ENCODE assay signal across 17 cellular contexts in the genomic region with DNA sequence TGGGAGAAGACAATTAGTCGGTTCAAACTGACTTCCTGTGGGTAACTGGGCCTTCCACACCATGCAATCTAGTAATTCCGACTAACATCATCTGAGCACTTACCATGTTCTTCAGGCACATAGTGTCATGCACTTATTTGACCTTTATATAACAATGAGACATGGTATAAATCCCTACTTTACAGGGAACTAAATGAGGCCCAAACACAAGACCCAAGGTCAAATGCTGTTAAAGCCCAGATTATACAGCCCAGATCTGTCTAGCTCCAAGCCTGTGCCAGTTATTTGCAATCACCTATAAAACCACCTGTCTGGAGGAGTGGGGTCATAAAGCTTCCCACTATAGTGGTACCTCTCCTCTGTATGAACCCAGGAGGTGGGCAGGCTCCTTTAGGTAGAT. TPM values are rescaled to one million over a fixed set of nuclear protein-coding genes. Genes with fewer than 3 reads are reported as not detected.
DNase-seq lines count a peak whose midpoint lies in the region; ATAC-seq and TF ChIP-seq lines count a peak whose summit lies in the region.
"Had no signal": no experiment of that assay in that cellular context is flagged by ENCODE, and none has a peak within 500 bp of the region (broad histone marks: within the 10 kb centered on the region; RNA-seq: fewer than 3 reads in every experiment).

No MANE protein-coding gene starts in this region.

- no peaks in the 10 kb centered on the region for H3K9me3 ChIP-seq in CD8-positive, alpha-beta memory T cell (ENCODE audit: low read length)
- H3K9me3 ChIP-seq in naive thymus-derived CD4-positive, alpha-beta T cell (ENCODE audit: control insufficient read depth in 2 of 3, low read length in 3 of 3): no peaks in the 10 kb centered on the region
- H3K9me3 ChIP-seq in gastrocnemius medialis: no peaks in the 10 kb centered on the region

- POLR2A ChIA-PET in activated CD8-positive, alpha-beta T cell treated with anti-CD3 and anti-CD28 coated beads for 36 hours (lab: Charles Lee): interaction anchor here (1.3 kb wide), 1 partner anchor 24 kb away, joined by 3 read pairs; no protein-coding TSS in a partner anchor
- POLR2A ChIA-PET in activated CD8-positive, alpha-beta T cell treated with anti-CD3 and anti-CD28 coated beads, Interleukin-2, amount 10 ng/mL, durations not matched to agents 7 days and 5 days (lab: Charles Lee): no interaction called here
- POLR2A ChIA-PET in CD8-positive, alpha-beta memory T cell (lab: Charles Lee): no interaction called here
- POLR2A ChIA-PET in naive thymus-derived CD4-positive, alpha-beta T cell (lab: Charles Lee): no interaction called here

- CTCF ChIA-PET in activated CD8-positive, alpha-beta T cell treated with anti-CD3 and anti-CD28 coated beads for 36 hours (lab: Charles Lee): no interaction called here
- CTCF ChIA-PET in activated CD8-positive, alpha-beta T cell treated with anti-CD3 and anti-CD28 coated beads, Interleukin-2, amount 10 ng/mL, durations not matched to agents 7 days and 5 days (lab: Charles Lee): no interaction called here
- CTCF ChIA-PET in CD8-positive, alpha-beta memory T cell (lab: Charles Lee): no interaction called here
- CTCF ChIA-PET in naive thymus-derived CD4-positive, alpha-beta T cell (lab: Charles Lee): no interaction called here

- intact Hi-C loops in activated CD8-positive, alpha-beta T cell treated with anti-CD3 and anti-CD28 coated beads for 36 hours (cut with micrococcal nuclease): no loop called here
- intact Hi-C loops in naive thymus-derived CD4-positive, alpha-beta T cell (cut with micrococcal nuclease): loop anchor here in 1 of 2 donors (1.0 to 5.0 kb wide), 3 partner anchors 8 to 33 kb away; no protein-coding TSS in a partner anchor
- intact Hi-C loops in gastrocnemius medialis (cut with DNase I; ENCODE audit: low total_unique reads): no loop called here

- no peaks in the 10 kb centered on the region for H3K36me3 ChIP-seq in CD8-positive, alpha-beta memory T cell (ENCODE audit: insufficient read depth, low read length)
- peaks cover 0 to 5% (median 0%) of the 10 kb centered on the region in 3 experiments for H3K36me3 ChIP-seq in naive thymus-derived CD4-positive, alpha-beta T cell (ENCODE audit: control insufficient read depth in 2 of 3, insufficient read depth in 3 of 3, low read length in 3 of 3)
- no peaks in the 10 kb centered on the region for H3K36me3 ChIP-seq in gastrocnemius medialis

- TF ChIP-seq CTCF in activated CD8-positive, alpha-beta T cell treated with anti-CD3 and anti-CD28 coated beads for 36 hours (IDR thresholded peaks at IDR 0.05): no peak
- TF ChIP-seq CTCF in gastrocnemius medialis (IDR thresholded peaks at IDR 0.05 in 4 of 5, conservative IDR thresholded peaks at IDR 0.05 in 1 of 5): no peak

- in situ Hi-C loops in gastrocnemius medialis (cut with MboI; ENCODE audit: low sequenced_read_pairs in 4 of 4): no loop called here

- no peak for DNase-seq in activated CD8-positive, alpha-beta T cell treated with anti-CD3 and anti-CD28 coated beads for 36 hours
- DNase-seq in activated CD8-positive, alpha-beta T cell treated with anti-CD3 and anti-CD28 coated beads, Interleukin-2, amount 10 ng/mL, durations not matched to agents 7 days and 5 days: no peak
- no peak for DNase-seq in CD8-positive, alpha-beta memory T cell
- no peak for DNase-seq in central memory CD8-positive, alpha-beta T cell (ENCODE audit: low spot score in 2 of 2)
- DNase-seq in naive thymus-derived CD4-positive, alpha-beta T cell: no peak
- DNase-seq in GM19238 (ENCODE audit: insufficient read length, low spot score) (no peak), SIG-M5 treated with dmso at 0.1 percent for 504 hours (lab: John Stamatoyannopoulos, UW; ENCODE audit: unreplicated experiment) (no peak), gastrocnemius medialis (no peak)
- DNase-seq: 8988T, DND-41, GF-D8, IMR-90, Kasumi-1, MV-4-11, NCI-H1417 treated with DMSO at 0.1 percent for 48 hours, Right ventricle myocardium superior had no signal

- TF ChIP-seq POLR2A in gastrocnemius medialis (IDR thresholded peaks at IDR 0.05): no peak

- peaks cover 86% of the 10 kb centered on the region for H3K4me1 ChIP-seq in CD8-positive, alpha-beta memory T cell (ENCODE audit: insufficient read depth, low read length)
- H3K4me1 ChIP-seq in naive thymus-derived CD4-positive, alpha-beta T cell (ENCODE audit: control insufficient read depth in 2 of 2, insufficient read depth in 2 of 2, low read length in 2 of 2): peaks cover 74 to 76% of the 10 kb centered on the region in 2 donors
- H3K4me1 ChIP-seq in gastrocnemius medialis: peaks cover 72 to 84% of the 10 kb centered on the region in 2 donors

- H3K27me3 Mint-ChIP-seq in activated CD8-positive, alpha-beta T cell treated with anti-CD3 and anti-CD28 coated beads for 36 hours: no peaks in the 10 kb centered on the region
- H3K27me3 Mint-ChIP-seq in activated CD8-positive, alpha-beta T cell treated with anti-CD3 and anti-CD28 coated beads, Interleukin-2, amount 10 ng/mL, durations not matched to agents 7 days and 5 days (ENCODE audit: low read depth): no peaks in the 10 kb centered on the region
- no peaks in the 10 kb centered on the region for H3K27me3 Mint-ChIP-seq in CD8-positive, alpha-beta memory T cell
- H3K27me3 Mint-ChIP-seq in central memory CD8-positive, alpha-beta T cell: no peaks in the 10 kb centered on the region
- no peaks in the 10 kb centered on the region for H3K27me3 Mint-ChIP-seq in naive thymus-derived CD4-positive, alpha-beta T cell

- peaks cover 96% of the 10 kb centered on the region for H3K4me1 Mint-ChIP-seq in activated CD8-positive, alpha-beta T cell treated with anti-CD3 and anti-CD28 coated beads for 36 hours (ENCODE audit: low read depth)
- H3K4me1 Mint-ChIP-seq in activated CD8-positive, alpha-beta T cell treated with anti-CD3 and anti-CD28 coated beads, Interleukin-2, amount 10 ng/mL, durations not matched to agents 7 days and 5 days (ENCODE audit: low read depth): peaks cover 87% of the 10 kb centered on the region
- H3K4me1 Mint-ChIP-seq in CD8-positive, alpha-beta memory T cell: peaks cover 97 to 100% (median 100%) of the 10 kb centered on the region in 3 donors
- peaks cover 97% of the 10 kb centered on the region for H3K4me1 Mint-ChIP-seq in central memory CD8-positive, alpha-beta T cell
- H3K4me1 Mint-ChIP-seq in naive thymus-derived CD4-positive, alpha-beta T cell: peaks cover 80 to 100% (median 100%) of the 10 kb centered on the region in 7 donors

- ATAC-seq in activated CD8-positive, alpha-beta T cell treated with anti-CD3 and anti-CD28 coated beads for 36 hours: no peak
- no peak for ATAC-seq in activated CD8-positive, alpha-beta T cell treated with anti-CD3 and anti-CD28 coated beads, Interleukin-2, amount 10 ng/mL, durations not matched to agents 7 days and 5 days
- no peak for ATAC-seq in central memory CD8-positive, alpha-beta T cell (replicated peaks; ENCODE audit: extremely low read depth, poor library complexity, severe bottlenecking)
- ATAC-seq in naive thymus-derived CD4-positive, alpha-beta T cell: no peak
- no peak for ATAC-seq in gastrocnemius medialis
- ATAC-seq: Panc1 had no signal

- no peaks in the 10 kb centered on the region for H3K27me3 ChIP-seq in CD8-positive, alpha-beta memory T cell (ENCODE audit: insufficient read depth, low read length, poor library complexity, severe bottlenecking)
- no peaks in the 10 kb centered on the region for H3K27me3 ChIP-seq in naive thymus-derived CD4-positive, alpha-beta T cell (ENCODE audit: control insufficient read depth in 2 of 2, insufficient read depth in 2 of 2, low read length in 2 of 2)
- no peaks in the 10 kb centered on the region for H3K27me3 ChIP-seq in gastrocnemius medialis

- no peak overlapping the region for H3K4me3 ChIP-seq in CD8-positive, alpha-beta memory T cell (ENCODE audit: low read length)
- H3K4me3 ChIP-seq in naive thymus-derived CD4-positive, alpha-beta T cell (ENCODE audit: low read length): no peak overlapping the region
- H3K4me3 ChIP-seq in gastrocnemius medialis: no peak overlapping the region

- H3K27ac ChIP-seq in CD8-positive, alpha-beta memory T cell (ENCODE audit: low read depth, low read length): no peak overlapping the region
- H3K27ac ChIP-seq in naive thymus-derived CD4-positive, alpha-beta T cell (ENCODE audit: low read depth, low read length): no peak overlapping the region
- no peak overlapping the region for H3K27ac ChIP-seq in gastrocnemius medialis

- peaks cover 8% of the 10 kb centered on the region for H3K9me3 Mint-ChIP-seq in activated CD8-positive, alpha-beta T cell treated with anti-CD3 and anti-CD28 coated beads for 36 hours
- no peaks in the 10 kb centered on the region for H3K9me3 Mint-ChIP-seq in activated CD8-positive, alpha-beta T cell treated with anti-CD3 and anti-CD28 coated beads, Interleukin-2, amount 10 ng/mL, durations not matched to agents 7 days and 5 days (ENCODE audit: insufficient read depth)
- H3K9me3 Mint-ChIP-seq in CD8-positive, alpha-beta memory T cell: no peaks in the 10 kb centered on the region
- H3K9me3 Mint-ChIP-seq in central memory CD8-positive, alpha-beta T cell: no peaks in the 10 kb centered on the region
- peaks cover 0 to 7% (median 2%) of the 10 kb centered on the region in 11 donors for H3K9me3 Mint-ChIP-seq in naive thymus-derived CD4-positive, alpha-beta T cell

- H3K36me3 Mint-ChIP-seq in activated CD8-positive, alpha-beta T cell treated with anti-CD3 and anti-CD28 coated beads for 36 hours (ENCODE audit: low read depth): peaks cover 22% of the 10 kb centered on the region
- peaks cover 36% of the 10 kb centered on the region for H3K36me3 Mint-ChIP-seq in activated CD8-positive, alpha-beta T cell treated with anti-CD3 and anti-CD28 coated beads, Interleukin-2, amount 10 ng/mL, durations not matched to agents 7 days and 5 days (ENCODE audit: low read depth)
- H3K36me3 Mint-ChIP-seq in CD8-positive, alpha-beta memory T cell: peaks cover under 1 to 21% (median 4%) of the 10 kb centered on the region in 3 donors
- H3K36me3 Mint-ChIP-seq in central memory CD8-positive, alpha-beta T cell (ENCODE audit: insufficient read depth): peaks cover 30% of the 10 kb centered on the region
- H3K36me3 Mint-ChIP-seq in naive thymus-derived CD4-positive, alpha-beta T cell: peaks cover 0 to 29% (median 9%) of the 10 kb centered on the region in 5 donors

- H3K27ac Mint-ChIP-seq in activated CD8-positive, alpha-beta T cell treated with anti-CD3 and anti-CD28 coated beads for 36 hours: peak overlapping the region; percentile 17
- no peak overlapping the region for H3K27ac Mint-ChIP-seq in activated CD8-positive, alpha-beta T cell treated with anti-CD3 and anti-CD28 coated beads, Interleukin-2, amount 10 ng/mL, durations not matched to agents 7 days and 5 days
- H3K27ac Mint-ChIP-seq in CD8-positive, alpha-beta memory T cell: peak overlapping the region in 7 of 8 donors; percentile 20 to 60 (median 27)
- H3K27ac Mint-ChIP-seq in central memory CD8-positive, alpha-beta T cell (ENCODE audit: low read depth): peak overlapping the region; percentile 57
- H3K27ac Mint-ChIP-seq in naive thymus-derived CD4-positive, alpha-beta T cell: peak overlapping the region in 7 of 9 donors; percentile 23 to 69 (median 52)

- no peak overlapping the region for H3K4me3 Mint-ChIP-seq in activated CD8-positive, alpha-beta T cell treated with anti-CD3 and anti-CD28 coated beads for 36 hours
- no peak overlapping the region for H3K4me3 Mint-ChIP-seq in activated CD8-positive, alpha-beta T cell treated with anti-CD3 and anti-CD28 coated beads, Interleukin-2, amount 10 ng/mL, durations not matched to agents 7 days and 5 days
- peak overlapping the region in 4 of 7 donors; percentile 25 to 38 (median 26) for H3K4me3 Mint-ChIP-seq in CD8-positive, alpha-beta memory T cell
- no peak overlapping the region for H3K4me3 Mint-ChIP-seq in central memory CD8-positive, alpha-beta T cell
- H3K4me3 Mint-ChIP-seq in naive thymus-derived CD4-positive, alpha-beta T cell: peak overlapping the region in 8 of 10 donors; percentile 1 to 61 (median 43)

RNA-seq across cellular contexts. Expression of a gene that starts 40.8 kb away (rescaled TPM):
- 100 to 1,000 TPM in 1 of 2 experiments, 10 to 100 TPM in 1; 96.3 to 108 TPM for total RNA-seq in activated CD8-positive, alpha-beta T cell treated with anti-CD3 and anti-CD28 coated beads for 36 hours
- total RNA-seq in activated CD8-positive, alpha-beta T cell treated with anti-CD3 and anti-CD28 coated beads, Interleukin-2, amount 10 ng/mL, durations not matched to agents 7 days and 5 days: 100 to 1,000 TPM; 156 to 159 TPM
- 100 to 1,000 TPM; 106 to 108 TPM for total RNA-seq in CD8-positive, alpha-beta memory T cell
- 300 TPM for polyA plus RNA-seq in CD8-positive, alpha-beta memory T cell
- 100 to 1,000 TPM; 210 to 365 (median 265) TPM for total RNA-seq in naive thymus-derived CD4-positive, alpha-beta T cell
- polyA plus RNA-seq in naive thymus-derived CD4-positive, alpha-beta T cell: 100 to 1,000 TPM; 197 to 288 TPM
- 100 to 1,000 TPM; 121 to 241 (median 165) TPM for total RNA-seq in gastrocnemius medialis

Comparison
In these comparisons a context has a peak if more than half of its experiments do, and no peak if none do; other contexts are left out.
1. H3K4me3 Mint-ChIP-seq: peak in CD8-positive, alpha-beta memory T cell (4 of 7) and naive thymus-derived CD4-positive, alpha-beta T cell (8 of 10); none in activated CD8-positive, alpha-beta T cell treated with anti-CD3 and anti-CD28 coated beads for 36 hours (single experiment), activated CD8-positive, alpha-beta T cell treated with anti-CD3 and anti-CD28 coated beads, Interleukin-2, amount 10 ng/mL, durations not matched to agents 7 days and 5 days (single experiment) and central memory CD8-positive, alpha-beta T cell (single experiment).